Comparison of ENCODE assay signal across 31 cellular contexts in genomic region chr1:183673605-183674150, GRCh38. TPM values are rescaled to one million over a fixed set of nuclear protein-coding genes. Genes with fewer than 3 reads are reported as not detected.
"Had no signal": no experiment of that assay in that cellular context is flagged by ENCODE, and none has a peak within 500 bp of the region (broad histone marks: within the 10 kb centered on the region; RNA-seq: fewer than 3 reads in every experiment).

No MANE protein-coding gene starts in this region.

- H3K36me3 Mint-ChIP-seq: activated CD4-positive, alpha-beta memory T cell treated with anti-CD3 and anti-CD28 coated beads for 36 hours; naive B cell had no signal

- ATAC-seq: activated naive CD8-positive, alpha-beta T cell treated with anti-CD3 and anti-CD28 coated beads, Interleukin-2, amount 50 U/mL, for 24 hours; activated T-cell treated with anti-CD3 and anti-CD28 coated beads, Interleukin-2, amount 50 U/mL, for 4 hours; activated T-helper 17 cell treated with anti-CD3 and anti-CD28 coated beads, Interleukin-2, amount 50 U/mL, for 72 hours; gastroesophageal sphincter; left colon; T-helper 17 cell had no signal

- H3K27me3 Mint-ChIP-seq: activated naive CD4-positive, alpha-beta T cell treated with anti-CD3 and anti-CD28 coated beads, Interleukin-2, amount 50 U/mL, for 24 hours; activated naive CD8-positive, alpha-beta T cell treated with anti-CD3 and anti-CD28 coated beads, Interleukin-2, amount 50 U/mL, for 24 hours; progenitor cell of endocrine pancreas had no signal

- H3K79me2 ChIP-seq: hepatocyte had no signal

- H3K9me3 ChIP-seq: ovary, testis had no signal

- H3K4me1 Mint-ChIP-seq: activated CD4-positive, alpha-beta T cell treated with anti-CD3 and anti-CD28 coated beads, Interleukin-2, amount 10 ng/mL, durations not matched to agents 24 days and 14 days; activated naive CD4-positive, alpha-beta T cell treated with anti-CD3 and anti-CD28 coated beads, Interleukin-2, amount 50 U/mL, for 24 hours; activated naive CD8-positive, alpha-beta T cell treated with anti-CD3 and anti-CD28 coated beads, Interleukin-2, amount 50 U/mL, for 24 hours; activated T-helper 17 cell treated with anti-CD3 and anti-CD28 coated beads, Interleukin-2, amount 50 U/mL, for 72 hours; naive B cell; T-helper 17 cell had no signal

- H3K4me1 ChIP-seq: testis, transverse colon had no signal

- H3K4me3 Mint-ChIP-seq: activated CD4-positive, alpha-beta memory T cell treated with anti-CD3 and anti-CD28 coated beads for 36 hours; activated CD4-positive, alpha-beta T cell treated with anti-CD3 and anti-CD28 coated beads, Interleukin-2, amount 10 ng/mL, durations not matched to agents 24 days and 14 days; activated naive CD4-positive, alpha-beta T cell treated with anti-CD3 and anti-CD28 coated beads, Interleukin-2, amount 50 U/mL, for 24 hours; activated naive CD8-positive, alpha-beta T cell treated with anti-CD3 and anti-CD28 coated beads, Interleukin-2, amount 50 U/mL, for 24 hours; activated T-cell treated with anti-CD3 and anti-CD28 coated beads, Interleukin-2, amount 50 U/mL, for 4 hours; activated T-helper 17 cell treated with anti-CD3 and anti-CD28 coated beads, Interleukin-2, amount 50 U/mL, for 72 hours; mesothelial cell of epicardium; naive B cell; T-helper 17 cell had no signal

- H3K4me3 ChIP-seq: esophagus squamous epithelium, gastroesophageal sphincter, hepatocyte, ovary, testis, transverse colon had no signal

- H3K9me3 Mint-ChIP-seq: activated CD4-positive, alpha-beta T cell treated with anti-CD3 and anti-CD28 coated beads, Interleukin-2, amount 10 ng/mL, durations not matched to agents 24 days and 14 days; activated naive CD4-positive, alpha-beta T cell treated with anti-CD3 and anti-CD28 coated beads, Interleukin-2, amount 50 U/mL, for 24 hours; activated T-cell treated with anti-CD3 and anti-CD28 coated beads, Interleukin-2, amount 50 U/mL, for 4 hours; activated T-helper 17 cell treated with anti-CD3 and anti-CD28 coated beads, Interleukin-2, amount 50 U/mL, for 72 hours had no signal

- H3K27ac ChIP-seq: epithelial cell of prostate, esophagus squamous epithelium, gastroesophageal sphincter, hepatocyte, testis, transverse colon, WERI-Rb-1 had no signal

- H3K4me2 ChIP-seq: hepatocyte had no signal

- H3K36me3 ChIP-seq: esophagus squamous epithelium, gastroesophageal sphincter, ovary, transverse colon, WERI-Rb-1 had no signal

- H3K27ac Mint-ChIP-seq: activated CD4-positive, alpha-beta memory T cell treated with anti-CD3 and anti-CD28 coated beads for 36 hours; activated CD4-positive, alpha-beta T cell treated with anti-CD3 and anti-CD28 coated beads, Interleukin-2, amount 10 ng/mL, durations not matched to agents 24 days and 14 days; activated naive CD4-positive, alpha-beta T cell treated with anti-CD3 and anti-CD28 coated beads, Interleukin-2, amount 50 U/mL, for 24 hours; activated naive CD8-positive, alpha-beta T cell treated with anti-CD3 and anti-CD28 coated beads, Interleukin-2, amount 50 U/mL, for 24 hours; activated T-helper 17 cell treated with anti-CD3 and anti-CD28 coated beads, Interleukin-2, amount 50 U/mL, for 72 hours; mesothelial cell of epicardium; naive B cell; T-helper 17 cell had no signal

- H2AFZ ChIP-seq: hepatocyte had no signal

- DNase-seq: activated CD4-positive, alpha-beta memory T cell treated with anti-CD3 and anti-CD28 coated beads for 36 hours; activated CD4-positive, alpha-beta T cell treated with anti-CD3 and anti-CD28 coated beads, Interleukin-2, amount 10 ng/mL, durations not matched to agents 24 days and 14 days; activated CD4-positive, CD25-positive, alpha-beta regulatory T cell treated with anti-CD3 and anti-CD28 coated beads, Interleukin-2, amount 50 U/mL, for 72 hours; activated gamma-delta T cell treated with Interleukin-2 at 50 U/mL for 16 hours; activated naive CD8-positive, alpha-beta T cell treated with anti-CD3 and anti-CD28 coated beads, Interleukin-2, amount 50 U/mL, for 24 hours; activated T-cell treated with anti-CD3 and anti-CD28 coated beads, Interleukin-2, amount 50 U/mL, for 4 hours; amygdala; effector CD8-positive, alpha-beta T cell; esophagus squamous epithelium; kidney; left colon; naive B cell; stimulated activated CD4-positive, alpha-beta T cell treated with anti-CD3 and anti-CD28 coated beads, Interleukin-15, amount 100 ng/mL, for 24 hours; stimulated activated CD4-positive, alpha-beta T cell treated with anti-CD3 and anti-CD28 coated beads, Interleukin-2, amount 100 ng/mL, for 24 hours; stimulated activated naive CD4-positive, alpha-beta T cell treated with Interleukin-2 at 50 U/mL for 16 hours; T-helper 17 cell; T1000; transverse colon; WERI-Rb-1 had no signal

- H3K27me3 ChIP-seq: esophagus squamous epithelium, gastroesophageal sphincter, hepatocyte, ovary, testis, transverse colon had no signal

RNA-seq across cellular contexts. Expression of gene APOBEC4, which starts 20.6 kb away (rescaled TPM):
- total RNA-seq: activated CD4-positive, alpha-beta memory T cell treated with anti-CD3 and anti-CD28 coated beads for 36 hours; activated CD4-positive, alpha-beta T cell treated with anti-CD3 and anti-CD28 coated beads, Interleukin-2, amount 10 ng/mL, durations not matched to agents 24 days and 14 days; activated T-cell treated with anti-CD3 and anti-CD28 coated beads, Interleukin-2, amount 50 U/mL, for 4 hours; activated T-helper 17 cell treated with anti-CD3 and anti-CD28 coated beads, Interleukin-2, amount 50 U/mL, for 72 hours; dermis microvascular lymphatic vessel endothelial cell; esophagus squamous epithelium; gastroesophageal sphincter; kidney; lower leg skin; mesothelial cell of epicardium; progenitor cell of endocrine pancreas; renal cortical epithelial cell; T-helper 17 cell had no signal
